In genomic region chr20:15077733-15078132, GRCh38 we compare ENCODE assay signal across 32 cellular contexts.
"Had no signal": no experiment of that assay in that cellular context is flagged by ENCODE, and none has a peak within 500 bp of the region (broad histone marks: within the 10 kb centered on the region; RNA-seq: fewer than 3 reads in every experiment).

No MANE protein-coding gene starts in this region.

- H3K27me3 ChIP-seq: adrenal gland, breast epithelium, SJCRH30 had no signal

- H3K36me3 Mint-ChIP-seq: activated naive CD8-positive, alpha-beta T cell treated with anti-CD3 and anti-CD28 coated beads, Interleukin-2, amount 10 ng/mL, durations not matched to agents 7 days and 5 days had no signal

- H3K4me3 ChIP-seq: adrenal gland, breast epithelium, SJCRH30 had no signal

- H3K9me3 Mint-ChIP-seq: activated CD8-positive, alpha-beta T cell treated with anti-CD3 and anti-CD28 coated beads for 36 hours; activated naive CD8-positive, alpha-beta T cell treated with anti-CD3 and anti-CD28 coated beads, Interleukin-2, amount 10 ng/mL, durations not matched to agents 7 days and 5 days had no signal

- H3K27ac Mint-ChIP-seq: activated CD4-positive, alpha-beta T cell treated with anti-CD3 and anti-CD28 coated beads for 36 hours; activated CD8-positive, alpha-beta T cell treated with anti-CD3 and anti-CD28 coated beads for 36 hours; activated naive CD8-positive, alpha-beta T cell treated with anti-CD3 and anti-CD28 coated beads, Interleukin-2, amount 10 ng/mL, durations not matched to agents 7 days and 5 days; activated T-cell treated with anti-CD3 and anti-CD28 coated beads, Interleukin-2, amount 50 U/mL, for 72 hours; activated T-helper 2 cell treated with anti-CD3 and anti-CD28 coated beads, Interferon-gamma antibody, Interleukin-2, Interleukin-4, amounts not matched to agents 10 μg/mL and 5 μg/mL and 100 μg/mL, durations not matched to agents 14 hours and 24 hours and 36 hours had no signal

- H3K4me1 Mint-ChIP-seq: activated CD4-positive, alpha-beta T cell treated with anti-CD3 and anti-CD28 coated beads for 36 hours; activated naive CD8-positive, alpha-beta T cell treated with anti-CD3 and anti-CD28 coated beads, Interleukin-2, amount 10 ng/mL, durations not matched to agents 7 days and 5 days had no signal

- H3K36me3 ChIP-seq: adrenal gland, breast epithelium, SJCRH30 had no signal

- H3K9me3 ChIP-seq: adrenal gland, breast epithelium, SJCRH30, SK-N-SH had no signal

- H3K27ac ChIP-seq: adrenal gland, breast epithelium, RWPE1, SJCRH30, VCaP had no signal

- H3K4me3 Mint-ChIP-seq: activated CD4-positive, alpha-beta T cell treated with anti-CD3 and anti-CD28 coated beads for 36 hours; activated CD8-positive, alpha-beta T cell treated with anti-CD3 and anti-CD28 coated beads for 36 hours; activated naive CD8-positive, alpha-beta T cell treated with anti-CD3 and anti-CD28 coated beads, Interleukin-2, amount 10 ng/mL, durations not matched to agents 7 days and 5 days; activated T-cell treated with anti-CD3 and anti-CD28 coated beads, Interleukin-2, amount 50 U/mL, for 72 hours had no signal

- H3K27me3 Mint-ChIP-seq: activated CD4-positive, alpha-beta T cell treated with anti-CD3 and anti-CD28 coated beads for 36 hours; activated CD8-positive, alpha-beta T cell treated with anti-CD3 and anti-CD28 coated beads for 36 hours; activated naive CD8-positive, alpha-beta T cell treated with anti-CD3 and anti-CD28 coated beads, Interleukin-2, amount 10 ng/mL, durations not matched to agents 7 days and 5 days had no signal

- DNase-seq: activated CD4-positive, alpha-beta T cell treated with anti-CD3 and anti-CD28 coated beads for 36 hours; activated CD4-positive, alpha-beta T cell treated with anti-CD3 and anti-CD28 coated beads, Interleukin-2, amount 50 U/mL, for 1 hour; activated CD8-positive, alpha-beta memory T cell treated with anti-CD3 and anti-CD28 coated beads, Interleukin-2, amount 50 U/mL, for 4 hours; activated CD8-positive, alpha-beta T cell treated with anti-CD3 and anti-CD28 coated beads for 36 hours; activated gamma-delta T cell treated with Interleukin-2 at 50 U/mL for 16 hours; activated naive CD4-positive, alpha-beta T cell treated with anti-CD3 and anti-CD28 coated beads, Interleukin-2, amount 50 U/mL, for 16 hours; activated naive CD8-positive, alpha-beta T cell treated with anti-CD3 and anti-CD28 coated beads, Interleukin-2, amount 10 ng/mL, durations not matched to agents 7 days and 5 days; activated T-cell treated with anti-CD3 and anti-CD28 coated beads, Interleukin-2, amount 50 U/mL, for 72 hours; adrenal gland; aorta; caudate nucleus; Kasumi-1; KBM-7; NCI-H1105 treated with DMSO at 0.1 percent for 48 hours; NCI-H1436 treated with DMSO at 0.1 percent for 48 hours; NCI-H187; NCI-H2081 treated with DMSO at 0.1 percent for 48 hours; NCI-H2171; NCI-H2227 treated with DMSO at 0.1 percent for 48 hours; NCI-H446 treated with DMSO at 0.1 percent for 48 hours; NCI-H526; NK-92 treated with Interleukin-12 subunit alpha and Interleukin-12 subunit beta, amount 100 ng/mL, for 24 hours; OCI-M1; Right ventricle myocardium superior; SJCRH30; SK-N-SH; T-helper 1 cell had no signal

- H3K4me1 ChIP-seq: adrenal gland, breast epithelium, SJCRH30 had no signal

- ATAC-seq: activated CD4-positive, alpha-beta T cell treated with anti-CD3 and anti-CD28 coated beads for 36 hours; activated CD8-positive, alpha-beta T cell treated with anti-CD3 and anti-CD28 coated beads for 36 hours; activated T-cell treated with anti-CD3 and anti-CD28 coated beads, Interleukin-2, amount 50 U/mL, for 72 hours; Panc1 had no signal
